In the genomic region with DNA sequence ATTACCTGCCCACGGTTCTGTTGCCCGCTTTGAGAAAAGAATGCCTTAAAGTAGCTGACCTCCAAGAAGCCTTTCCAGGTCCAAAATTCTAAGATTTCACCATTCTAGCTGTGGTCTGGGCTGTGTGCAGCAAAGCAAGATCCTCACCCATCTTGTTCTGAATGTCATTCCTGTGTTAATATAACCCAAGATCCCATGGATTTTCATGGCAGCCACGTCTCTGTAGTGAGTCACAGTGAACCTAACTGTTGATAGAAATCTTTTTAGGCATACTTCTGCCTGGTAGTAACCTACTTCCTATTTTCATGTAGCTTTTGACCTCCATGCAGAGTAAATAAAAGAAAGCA, we compare ENCODE assay signal across 16 cellular contexts.
"Had no signal": no experiment of that assay in that cellular context is flagged by ENCODE, and none has a peak within 500 bp of the region (broad histone marks: within the 10 kb centered on the region; RNA-seq: fewer than 3 reads in every experiment).

No MANE protein-coding gene starts in this region.

- DNase-seq: activated CD4-positive, alpha-beta memory T cell treated with anti-CD3 and anti-CD28 coated beads for 36 hours; activated gamma-delta T cell treated with Interleukin-2 at 50 U/mL for 16 hours; activated T-cell treated with anti-CD3 and anti-CD28 coated beads for 4 hours; amygdala; body of pancreas; caudate nucleus; T-helper 2 cell; upper lobe of right lung; WERI-Rb-1 had no signal

- ATAC-seq: activated naive CD4-positive, alpha-beta T cell treated with anti-CD3 and anti-CD28 coated beads, Interleukin-2, amount 50 U/mL, for 72 hours; body of pancreas; upper lobe of right lung had no signal

- H3K9me3 ChIP-seq: body of pancreas, right atrium auricular region, upper lobe of right lung had no signal

- H3K27ac Mint-ChIP-seq: activated CD4-positive, alpha-beta memory T cell treated with anti-CD3 and anti-CD28 coated beads for 36 hours; activated naive CD4-positive, alpha-beta T cell treated with anti-CD3 and anti-CD28 coated beads, Interleukin-2, amount 50 U/mL, for 72 hours; activated T-helper 1 cell treated with anti-CD3 and anti-CD28 coated beads, Interleukin-12 subunit alpha, Interleukin-12 subunit beta, Interleukin-2, Interleukin-4 antibody, amounts not matched to agents 30 ng/mL and 10 ng/mL and 1 ng/mL, durations not matched to agents 14 hours and 24 hours and 36 hours; progenitor cell of endocrine pancreas; stimulated activated naive CD8-positive, alpha-beta T cell treated with anti-CD3 and anti-CD28 coated beads, Interleukin-15, Interleukin-2, amounts not matched to agents 100 ng/mL and 50 ng/mL, for 24 hours had no signal

- H3K27me3 ChIP-seq: body of pancreas, right atrium auricular region, upper lobe of right lung had no signal

- H3K4me3 ChIP-seq: body of pancreas, coronary artery, right atrium auricular region, upper lobe of right lung had no signal

- H3K9me3 Mint-ChIP-seq: activated CD4-positive, alpha-beta memory T cell treated with anti-CD3 and anti-CD28 coated beads for 36 hours; activated naive CD4-positive, alpha-beta T cell treated with anti-CD3 and anti-CD28 coated beads, Interleukin-2, amount 50 U/mL, for 72 hours; activated T-helper 1 cell treated with anti-CD3 and anti-CD28 coated beads, Interleukin-12 subunit alpha, Interleukin-12 subunit beta, Interleukin-2, Interleukin-4 antibody, amounts not matched to agents 30 ng/mL and 10 ng/mL and 1 ng/mL, durations not matched to agents 14 hours and 24 hours and 36 hours; neural crest cell; stimulated activated naive CD8-positive, alpha-beta T cell treated with anti-CD3 and anti-CD28 coated beads, Interleukin-15, Interleukin-2, amounts not matched to agents 100 ng/mL and 50 ng/mL, for 24 hours had no signal

- H3K27me3 Mint-ChIP-seq: activated CD4-positive, alpha-beta memory T cell treated with anti-CD3 and anti-CD28 coated beads for 36 hours; progenitor cell of endocrine pancreas had no signal

- H3K4me3 Mint-ChIP-seq: activated CD4-positive, alpha-beta memory T cell treated with anti-CD3 and anti-CD28 coated beads for 36 hours; activated T-helper 1 cell treated with anti-CD3 and anti-CD28 coated beads, Interleukin-12 subunit alpha, Interleukin-12 subunit beta, Interleukin-2, Interleukin-4 antibody, amounts not matched to agents 30 ng/mL and 10 ng/mL and 1 ng/mL, durations not matched to agents 14 hours and 24 hours and 36 hours; neural crest cell; stimulated activated naive CD8-positive, alpha-beta T cell treated with anti-CD3 and anti-CD28 coated beads, Interleukin-15, Interleukin-2, amounts not matched to agents 100 ng/mL and 50 ng/mL, for 24 hours had no signal

- H3K27ac ChIP-seq: body of pancreas, right atrium auricular region, upper lobe of right lung, WERI-Rb-1 had no signal

- H3K36me3 ChIP-seq: right atrium auricular region, upper lobe of right lung, WERI-Rb-1 had no signal

- H3K4me1 ChIP-seq: right atrium auricular region had no signal

- H3K36me3 Mint-ChIP-seq: activated CD4-positive, alpha-beta memory T cell treated with anti-CD3 and anti-CD28 coated beads for 36 hours had no signal
